Comparison of ENCODE assay signal across 1 cellular context in genomic region chr3:119481079-119481478, GRCh38.
TF ChIP-seq lines count a peak whose summit lies in the region.

No MANE protein-coding gene starts in this region.

TF ChIP-seq in GM23338, 12 proteins besides CTCF, POLR2A, EP300 and RAD21 (continued from another document):
- TF ChIP-seq, protein P1, sequence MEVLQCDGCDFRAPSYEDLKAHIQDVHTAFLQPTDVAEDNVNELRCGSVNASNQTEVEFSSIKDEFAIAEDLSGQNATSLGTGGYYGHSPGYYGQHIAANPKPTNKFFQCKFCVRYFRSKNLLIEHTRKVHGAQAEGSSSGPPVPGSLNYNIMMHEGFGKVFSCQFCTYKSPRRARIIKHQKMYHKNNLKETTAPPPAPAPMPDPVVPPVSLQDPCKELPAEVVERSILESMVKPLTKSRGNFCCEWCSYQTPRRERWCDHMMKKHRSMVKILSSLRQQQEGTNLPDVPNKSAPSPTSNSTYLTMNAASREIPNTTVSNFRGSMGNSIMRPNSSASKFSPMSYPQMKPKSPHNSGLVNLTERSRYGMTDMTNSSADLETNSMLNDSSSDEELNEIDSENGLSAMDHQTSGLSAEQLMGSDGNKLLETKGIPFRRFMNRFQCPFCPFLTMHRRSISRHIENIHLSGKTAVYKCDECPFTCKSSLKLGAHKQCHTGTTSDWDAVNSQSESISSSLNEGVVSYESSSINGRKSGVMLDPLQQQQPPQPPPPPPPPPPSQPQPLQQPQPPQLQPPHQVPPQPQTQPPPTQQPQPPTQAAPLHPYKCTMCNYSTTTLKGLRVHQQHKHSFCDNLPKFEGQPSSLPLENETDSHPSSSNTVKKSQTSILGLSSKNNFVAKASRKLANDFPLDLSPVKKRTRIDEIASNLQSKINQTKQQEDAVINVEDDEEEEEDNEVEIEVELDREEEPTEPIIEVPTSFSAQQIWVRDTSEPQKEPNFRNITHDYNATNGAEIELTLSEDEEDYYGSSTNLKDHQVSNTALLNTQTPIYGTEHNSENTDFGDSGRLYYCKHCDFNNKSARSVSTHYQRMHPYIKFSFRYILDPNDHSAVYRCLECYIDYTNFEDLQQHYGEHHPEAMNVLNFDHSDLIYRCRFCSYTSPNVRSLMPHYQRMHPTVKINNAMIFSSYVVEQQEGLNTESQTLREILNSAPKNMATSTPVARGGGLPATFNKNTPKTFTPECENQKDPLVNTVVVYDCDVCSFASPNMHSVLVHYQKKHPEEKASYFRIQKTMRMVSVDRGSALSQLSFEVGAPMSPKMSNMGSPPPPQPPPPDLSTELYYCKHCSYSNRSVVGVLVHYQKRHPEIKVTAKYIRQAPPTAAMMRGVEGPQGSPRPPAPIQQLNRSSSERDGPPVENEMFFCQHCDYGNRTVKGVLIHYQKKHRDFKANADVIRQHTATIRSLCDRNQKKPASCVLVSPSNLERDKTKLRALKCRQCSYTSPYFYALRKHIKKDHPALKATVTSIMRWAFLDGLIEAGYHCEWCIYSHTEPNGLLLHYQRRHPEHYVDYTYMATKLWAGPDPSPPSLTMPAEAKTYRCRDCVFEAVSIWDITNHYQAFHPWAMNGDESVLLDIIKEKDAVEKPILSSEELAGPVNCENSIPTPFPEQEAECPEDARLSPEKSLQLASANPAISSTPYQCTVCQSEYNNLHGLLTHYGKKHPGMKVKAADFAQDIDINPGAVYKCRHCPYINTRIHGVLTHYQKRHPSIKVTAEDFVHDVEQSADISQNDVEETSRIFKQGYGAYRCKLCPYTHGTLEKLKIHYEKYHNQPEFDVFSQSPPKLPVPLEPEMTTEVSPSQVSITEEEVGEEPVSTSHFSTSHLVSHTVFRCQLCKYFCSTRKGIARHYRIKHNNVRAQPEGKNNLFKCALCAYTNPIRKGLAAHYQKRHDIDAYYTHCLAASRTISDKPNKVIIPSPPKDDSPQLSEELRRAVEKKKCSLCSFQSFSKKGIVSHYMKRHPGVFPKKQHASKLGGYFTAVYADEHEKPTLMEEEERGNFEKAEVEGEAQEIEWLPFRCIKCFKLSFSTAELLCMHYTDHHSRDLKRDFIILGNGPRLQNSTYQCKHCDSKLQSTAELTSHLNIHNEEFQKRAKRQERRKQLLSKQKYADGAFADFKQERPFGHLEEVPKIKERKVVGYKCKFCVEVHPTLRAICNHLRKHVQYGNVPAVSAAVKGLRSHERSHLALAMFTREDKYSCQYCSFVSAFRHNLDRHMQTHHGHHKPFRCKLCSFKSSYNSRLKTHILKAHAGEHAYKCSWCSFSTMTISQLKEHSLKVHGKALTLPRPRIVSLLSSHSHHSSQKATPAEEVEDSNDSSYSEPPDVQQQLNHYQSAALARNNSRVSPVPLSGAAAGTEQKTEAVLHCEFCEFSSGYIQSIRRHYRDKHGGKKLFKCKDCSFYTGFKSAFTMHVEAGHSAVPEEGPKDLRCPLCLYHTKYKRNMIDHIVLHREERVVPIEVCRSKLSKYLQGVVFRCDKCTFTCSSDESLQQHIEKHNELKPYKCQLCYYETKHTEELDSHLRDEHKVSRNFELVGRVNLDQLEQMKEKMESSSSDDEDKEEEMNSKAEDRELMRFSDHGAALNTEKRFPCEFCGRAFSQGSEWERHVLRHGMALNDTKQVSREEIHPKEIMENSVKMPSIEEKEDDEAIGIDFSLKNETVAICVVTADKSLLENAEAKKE (CRISPR knock-in tag; IDR thresholded peaks at IDR 0.05) = no peak
- TF ChIP-seq ZNF331 (CRISPR knock-in tag; IDR thresholded peaks at IDR 0.05; ENCODE audit: low read depth) (no peak), ETS1 (IDR thresholded peaks at IDR 0.05) (no peak), REST (IDR thresholded peaks at IDR 0.05; ENCODE audit: unreplicated experiment) (no peak), JUNB (IDR thresholded peaks at IDR 0.05; ENCODE audit: unreplicated experiment) (no peak), EZH2phosphoT487 (IDR thresholded peaks at IDR 0.05; ENCODE audit: unreplicated experiment) (no peak)
